In the genomic region with DNA sequence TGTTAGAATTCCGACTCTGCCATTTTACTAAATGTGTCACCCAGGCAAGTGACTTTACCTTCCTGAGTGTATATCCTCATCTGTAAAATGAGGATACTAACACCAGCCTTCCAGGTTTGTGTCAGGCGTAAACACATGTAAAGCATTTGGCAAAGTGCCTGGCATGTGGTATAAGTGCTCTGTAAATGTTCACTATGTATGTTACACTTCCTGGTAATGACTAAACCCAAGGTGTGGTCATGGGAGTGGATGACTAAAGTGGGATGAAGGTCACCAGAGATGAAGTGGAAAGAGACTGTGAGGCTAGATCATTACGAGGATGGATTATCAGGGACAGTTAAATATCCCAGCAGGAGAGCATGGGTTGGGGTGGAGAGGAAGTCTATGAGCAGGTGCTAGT, we compare ENCODE assay signal across 10 cellular contexts. TPM values are rescaled to one million over a fixed set of nuclear protein-coding genes. Genes with fewer than 3 reads are reported as not detected.
DNase-seq lines count a peak whose midpoint lies in the region; ATAC-seq, FAIRE-seq and TF ChIP-seq lines count a peak whose summit lies in the region.
"Had no signal": no experiment of that assay in that cellular context is flagged by ENCODE, and none has a peak within 500 bp of the region (broad histone marks: within the 10 kb centered on the region; RNA-seq: fewer than 3 reads in every experiment).

No MANE protein-coding gene starts in this region.

- H3K27ac Mint-ChIP-seq in progenitor cell of endocrine pancreas = no peak overlapping the region
- H3K27ac Mint-ChIP-seq: nephron had no signal

- CTCF ChIA-PET in PC-9 (lab: Charles Lee) = no interaction called here

- no peaks in the 10 kb centered on the region; the same call in 1 of the 2 replicates for H3K36me3 ChIP-seq in PC-9 (ENCODE audit: low read depth)

- H2AFZ ChIP-seq in PC-9 = no peak overlapping the region; the same call in 1 of the 2 replicates

- no peaks in the 10 kb centered on the region for H3K4me1 Mint-ChIP-seq in progenitor cell of endocrine pancreas (ENCODE audit: low read depth)
- H3K4me1 Mint-ChIP-seq: nephron had no signal

- no peaks in the 10 kb centered on the region for H3K79me2 ChIP-seq in PC-9 (ENCODE audit: low read depth)

- no peak for ATAC-seq in GM18858 (IDR thresholded peaks at IDR 0.05; ENCODE audit: unreplicated experiment)

- H3K27me3 ChIP-seq in PC-9 (ENCODE audit: insufficient read depth, low read depth) = no peaks in the 10 kb centered on the region

- intact Hi-C loops in PC-9 (cut with micrococcal nuclease; ENCODE audit: unreplicated experiment) = loop anchor here (2.0 kb wide), 1 partner anchor 23 kb away; no protein-coding TSS in a partner anchor

- peaks cover 38% of the 10 kb centered on the region for H3F3A ChIP-seq in PC-9 (ENCODE audit: insufficient read depth, low read depth)

- no peaks in the 10 kb centered on the region for H4K20me1 ChIP-seq in PC-9 (ENCODE audit: insufficient read depth)

- H3K9me3 ChIP-seq in PC-9 (ENCODE audit: insufficient read depth, low read depth) = no peaks in the 10 kb centered on the region

- no peaks in the 10 kb centered on the region for H3K9me2 ChIP-seq in PC-9 (ENCODE audit: insufficient read depth)

- H3K36me3 Mint-ChIP-seq in progenitor cell of endocrine pancreas (ENCODE audit: insufficient read depth) = peaks cover 3% of the 10 kb centered on the region

- peaks cover 34% of the 10 kb centered on the region for H3K4me1 ChIP-seq in PC-9 (replicated peaks; ENCODE audit: insufficient read depth)

- H3K27me3 Mint-ChIP-seq in progenitor cell of endocrine pancreas = peaks cover 32% of the 10 kb centered on the region

- POLR2A ChIA-PET in PC-9 (lab: Charles Lee; ENCODE audit: unreplicated experiment) = no interaction called here

- DNase-seq in stimulated activated CD4-positive, alpha-beta T cell treated with anti-CD3 and anti-CD28 coated beads, Interleukin-4, amount 100 ng/mL, for 24 hours = peak; percentile 41
- DNase-seq in stimulated activated CD4-positive, alpha-beta T cell treated with anti-CD3 and anti-CD28 coated beads, Interleukin-12 subunit alpha, Interleukin-12 subunit beta, amount 100 ng/mL, for 4 hours = no peak
- DNase-seq in PC-9 = peak; percentile 67 to 98
- DNase-seq in fibroblast of mammary gland (ENCODE audit: low read depth) = peak; percentile 93
- no peak for DNase-seq in progenitor cell of endocrine pancreas (ENCODE audit: low spot score, unreplicated experiment)
- no peak for DNase-seq in NCI-H1048 (lab: John Stamatoyannopoulos, UW)
- DNase-seq in D721Med (ENCODE audit: insufficient read length, low spot score) = no peak

- TF ChIP-seq CTCF in PC-9 (conservative IDR thresholded peaks at IDR 0.05) = no peak
- no peak for TF ChIP-seq CTCF in fibroblast of mammary gland (conservative IDR thresholded peaks at IDR 0.05; ENCODE audit: control insufficient read depth, insufficient read depth, low read depth, low read length)
- TF ChIP-seq CTCF in progenitor cell of endocrine pancreas (IDR thresholded peaks at IDR 0.05; ENCODE audit: unreplicated experiment) = no peak
- no peak for TF ChIP-seq CTCF in D721Med (IDR thresholded peaks at IDR 0.05; ENCODE audit: insufficient read depth, missing control alignments)

- H3K4me3 Mint-ChIP-seq in progenitor cell of endocrine pancreas (ENCODE audit: low read depth) = no peak overlapping the region
- H3K4me3 Mint-ChIP-seq: nephron had no signal

- H3K9me3 Mint-ChIP-seq in progenitor cell of endocrine pancreas (ENCODE audit: low read depth) = no peaks in the 10 kb centered on the region

- peak overlapping the region; percentile 60 for H3K4me2 ChIP-seq in PC-9

- H3K4me3 ChIP-seq in PC-9 (no peak overlapping the region), fibroblast of mammary gland (ENCODE audit: control insufficient read depth, low read depth, low read length) (no peak overlapping the region)

- FAIRE-seq in D721Med (lab: Jason Lieb, UNC) = no peak

- peak overlapping the region; percentile 94 for H3K27ac ChIP-seq in PC-9

- no TSS peak for BruUV-seq in PC-9 (replicated peaks; lab: Mats Ljungman, UMichigan)

RNA-seq across cellular contexts. Expression of a gene that starts 25.6 kb away (rescaled TPM):
- total RNA-seq in PC-9 (2021) (45.6 and 49.6 TPM in 2 replicates), progenitor cell of endocrine pancreas (35.7 and 38.3 TPM in 2 replicates)

RNA-seq across cellular contexts. Expression of a gene that starts 28.3 kb away (rescaled TPM):
- total RNA-seq in PC-9 (2021) = 13.4 and 13.9 TPM in 2 replicates
- 17.6 and 21.1 TPM in 2 replicates for total RNA-seq in progenitor cell of endocrine pancreas

RNA-seq across cellular contexts. Expression of a gene that starts 50.5 kb away (rescaled TPM):
- 37.4 and 44.6 TPM in 2 replicates for total RNA-seq in PC-9 (2021)
- 53.0 and 54.7 TPM in 2 replicates for total RNA-seq in progenitor cell of endocrine pancreas

RNA-seq across cellular contexts. Expression of a gene that starts 59.6 kb away (rescaled TPM):
- total RNA-seq in PC-9 (2021) (2.9 and 3.5 TPM in 2 replicates), progenitor cell of endocrine pancreas (0.89 and 1.6 TPM in 2 replicates)
- total RNA-seq: SK-MEL-5 had no signal

Comparison
In these comparisons a context has a peak if more than half of its experiments do, and no peak if none do; other contexts are left out.
1. DNase-seq: peak in stimulated activated CD4-positive, alpha-beta T cell treated with anti-CD3 and anti-CD28 coated beads, Interleukin-4, amount 100 ng/mL, for 24 hours (single experiment), PC-9 (2 of 2) and fibroblast of mammary gland (single experiment); none in stimulated activated CD4-positive, alpha-beta T cell treated with anti-CD3 and anti-CD28 coated beads, Interleukin-12 subunit alpha, Interleukin-12 subunit beta, amount 100 ng/mL, for 4 hours (single experiment), progenitor cell of endocrine pancreas (single experiment), NCI-H1048 (single experiment) and D721Med (single experiment).